Comparison of ENCODE assay signal across 23 cellular contexts in genomic region chr2:226040344-226040743, GRCh38.
"Had no signal": no experiment of that assay in that cellular context is flagged by ENCODE, and none has a peak within 500 bp of the region (broad histone marks: within the 10 kb centered on the region; RNA-seq: fewer than 3 reads in every experiment).

No MANE protein-coding gene starts in this region.

- H3K4me1 ChIP-seq: foreskin keratinocyte, parathyroid adenoma, psoas muscle, right lobe of liver, tibial nerve, upper lobe of right lung, vagina had no signal

- H3K4me3 ChIP-seq: coronary artery, hepatocyte, lung, mucosa of descending colon, psoas muscle, right lobe of liver, tibial nerve, upper lobe of right lung, vagina had no signal

- H3K27me3 ChIP-seq: foreskin keratinocyte, hepatocyte, right lobe of liver, tibial nerve, upper lobe of right lung, vagina had no signal

- DNase-seq: effector CD4-positive, alpha-beta T cell; endodermal cell; erythroblast; foreskin keratinocyte; head of caudate nucleus; left colon; left ventricle myocardium superior; mucosa of descending colon; naive thymus-derived CD8-positive, alpha-beta T cell; occipital lobe; psoas muscle; retina; right lobe of liver; stimulated activated CD4-positive, alpha-beta T cell treated with anti-CD3 and anti-CD28 coated beads, Interleukin-1b, Interleukin-23, amount 100 ng/mL, for 48 hours; stimulated activated CD4-positive, alpha-beta T cell treated with anti-CD3 and anti-CD28 coated beads, Interleukin-4, amount 100 ng/mL, for 24 hours; upper lobe of right lung had no signal

- H3K36me3 ChIP-seq: right lobe of liver, tibial nerve, upper lobe of right lung, vagina had no signal

- H3K27ac ChIP-seq: coronary artery, foreskin keratinocyte, hepatocyte, parathyroid adenoma, psoas muscle, right lobe of liver, tibial nerve, upper lobe of right lung, vagina had no signal

- FAIRE-seq: endothelial cell of umbilical vein had no signal

- H3K4me2 ChIP-seq: hepatocyte had no signal

- H3K9me3 ChIP-seq: mucosa of descending colon, psoas muscle, right lobe of liver, tibial nerve, upper lobe of right lung, vagina had no signal

- H3K79me2 ChIP-seq: hepatocyte, parathyroid adenoma had no signal

- H3K9ac ChIP-seq: parathyroid adenoma had no signal

- H2AFZ ChIP-seq: hepatocyte, parathyroid adenoma had no signal
